ENCODE assay signal across 8 cellular contexts in the genomic region with DNA sequence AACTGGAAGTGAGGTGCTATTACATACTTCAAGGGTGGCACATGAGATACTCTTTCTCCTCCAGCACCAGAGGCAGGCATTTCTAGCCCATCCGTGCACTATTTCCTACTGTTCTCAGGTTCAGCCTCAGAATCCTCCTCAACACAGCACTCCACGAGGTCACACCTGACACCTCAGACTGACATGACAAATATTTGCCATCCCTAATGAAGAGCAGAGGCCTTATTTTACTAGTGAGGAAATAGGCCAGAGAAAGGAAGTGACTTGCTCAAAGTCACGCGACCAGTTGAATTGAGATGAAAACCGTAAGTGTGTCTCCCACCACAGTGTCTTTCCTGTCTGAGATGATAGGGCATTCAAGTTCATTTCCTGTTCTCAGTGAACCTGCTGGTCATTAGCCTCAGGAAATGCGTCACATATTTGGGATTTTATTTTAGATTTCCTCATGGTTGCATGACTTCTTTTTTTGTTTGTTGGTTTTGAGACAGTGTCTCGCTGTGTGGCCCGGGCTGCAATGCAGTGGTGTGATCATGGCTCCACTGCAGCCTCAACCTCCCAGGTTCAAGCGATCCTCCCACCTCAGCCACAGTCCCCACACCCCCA. TPM values are rescaled to one million over a fixed set of nuclear protein-coding genes. Genes with fewer than 3 reads are reported as not detected.
DNase-seq lines count a peak whose midpoint lies in the region.

No MANE protein-coding gene starts in this region.

- H3K27ac ChIP-seq in effector memory CD4-positive, alpha-beta T cell (ENCODE audit: insufficient read depth, low read length, poor library complexity, severe bottlenecking), result peak overlapping the region; percentile 49
- no peak overlapping the region for H3K27ac ChIP-seq in substantia nigra (ENCODE audit: low read depth, low read length, poor library complexity, severe bottlenecking)

- H3K36me3 ChIP-seq in effector memory CD4-positive, alpha-beta T cell (ENCODE audit: control insufficient read depth, insufficient read depth, low read length), result no peaks in the 10 kb centered on the region

- H3K27me3 ChIP-seq in effector memory CD4-positive, alpha-beta T cell (replicated peaks; ENCODE audit: control insufficient read depth, insufficient read depth, low read length, poor library complexity, severe bottlenecking), result no peaks in the 10 kb centered on the region

- peaks cover 12% of the 10 kb centered on the region for H3K4me1 ChIP-seq in effector memory CD4-positive, alpha-beta T cell (ENCODE audit: control insufficient read depth, insufficient read depth, low read length, poor library complexity, severe bottlenecking)

- peak; percentile 93 for DNase-seq in CD1c-positive myeloid dendritic cell (ENCODE audit: extremely low spot score)
- peak; percentile 89 for DNase-seq in HT1080 (ENCODE audit: low read depth)
- DNase-seq in activated CD4-positive, alpha-beta T cell treated with anti-CD3 and anti-CD28 coated beads, Interleukin-2, amount 50 U/mL, for 1 hour, result peak; percentile 30
- peak; percentile 55 to 59 (median 56) for DNase-seq in effector memory CD4-positive, alpha-beta T cell
- peak; percentile 47 for DNase-seq in stimulated activated CD4-positive, alpha-beta T cell treated with anti-CD3 and anti-CD28 coated beads, Interleukin-1b, Interleukin-23, amount 100 ng/mL, for 48 hours
- no peak for DNase-seq in substantia nigra (lab: John Stamatoyannopoulos, UW)
- DNase-seq in kidney glomerular epithelial cell (lab: John Stamatoyannopoulos, UW), result no peak
- DNase-seq in NCI-H1092 (lab: John Stamatoyannopoulos, UW), result no peak

- H3K4me3 ChIP-seq in effector memory CD4-positive, alpha-beta T cell (ENCODE audit: insufficient read depth, low read depth, low read length, poor library complexity, severe bottlenecking), result no peak overlapping the region

- H3K9me3 ChIP-seq in effector memory CD4-positive, alpha-beta T cell (ENCODE audit: control insufficient read depth, low read length), result no peaks in the 10 kb centered on the region

RNA-seq across cellular contexts. Expression of a gene that starts 23.5 kb away (rescaled TPM):
- total RNA-seq in HT1080 (2014; rRNA removed; shearing (Covaris generic)), result not detected in 2 replicates
- 0.40 TPM in 1 of 2 replicates, not detected in the other for polyA plus RNA-seq in HT1080 (2015; cell fraction: cytosol; rRNA removed)
- polyA plus RNA-seq in HT1080 (2015; cell fraction: nucleus; rRNA removed), result 0.05 TPM in 1 of 2 replicates, not detected in the other

RNA-seq across cellular contexts. Expression of a gene that starts 31.0 kb away (rescaled TPM):
- 21.1 and 24.7 TPM in 2 replicates for total RNA-seq in HT1080 (2014; rRNA removed; shearing (Covaris generic))
- polyA plus RNA-seq in HT1080 (2015; cell fraction: cytosol; rRNA removed), result 12.6 and 18.9 TPM in 2 replicates
- 32.8 and 39.2 TPM in 2 replicates for polyA plus RNA-seq in HT1080 (2015; cell fraction: nucleus; rRNA removed)

Comparison
In these comparisons a context has a peak if more than half of its experiments do, and no peak if none do; other contexts are left out.
1. DNase-seq: peak in CD1c-positive myeloid dendritic cell (single experiment), HT1080 (single experiment), activated CD4-positive, alpha-beta T cell treated with anti-CD3 and anti-CD28 coated beads, Interleukin-2, amount 50 U/mL, for 1 hour (single experiment), effector memory CD4-positive, alpha-beta T cell (3 of 3) and stimulated activated CD4-positive, alpha-beta T cell treated with anti-CD3 and anti-CD28 coated beads, Interleukin-1b, Interleukin-23, amount 100 ng/mL, for 48 hours (single experiment); none in substantia nigra (0 of 49), kidney glomerular epithelial cell (single experiment) and NCI-H1092 (single experiment).